9 cellular contexts compared by ENCODE assay signal in the genomic region with DNA sequence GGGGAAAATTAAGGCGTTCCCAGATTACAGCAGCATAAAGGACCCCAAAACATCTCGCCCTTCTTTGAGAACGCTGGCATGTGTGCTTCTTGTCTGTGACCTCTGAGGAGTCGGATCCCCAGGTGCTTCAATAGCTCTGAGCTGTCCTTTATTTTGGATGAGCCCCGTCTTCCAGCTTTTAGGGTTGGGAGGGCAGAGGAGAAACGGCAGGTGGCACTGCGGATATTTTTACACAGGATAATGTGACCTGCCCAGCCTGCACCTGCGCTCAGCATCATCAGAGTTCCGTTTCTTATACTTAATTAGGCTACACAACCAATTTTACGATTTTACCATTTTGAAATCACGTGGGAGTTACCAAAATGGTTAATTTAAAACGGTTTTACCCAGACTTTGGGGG.
"Had no signal": no experiment of that assay in that cellular context is flagged by ENCODE, and none has a peak within 500 bp of the region (broad histone marks: within the 10 kb centered on the region; RNA-seq: fewer than 3 reads in every experiment).

No MANE protein-coding gene starts in this region.

- H3K9me3 ChIP-seq: esophagus muscularis mucosa, lower lobe of right lung, testis had no signal

- DNase-seq: activated naive CD8-positive, alpha-beta T cell treated with anti-CD3 and anti-CD28 coated beads, Interleukin-2, amount 10 ng/mL, durations not matched to agents 7 days and 5 days had no signal

- H3K27me3 Mint-ChIP-seq: activated CD4-positive, alpha-beta memory T cell treated with anti-CD3 and anti-CD28 coated beads for 36 hours had no signal

- H3K36me3 ChIP-seq: esophagus muscularis mucosa, lower lobe of right lung had no signal

- H3K27ac Mint-ChIP-seq: activated CD4-positive, alpha-beta memory T cell treated with anti-CD3 and anti-CD28 coated beads for 36 hours; activated naive CD8-positive, alpha-beta T cell treated with anti-CD3 and anti-CD28 coated beads, Interleukin-2, amount 10 ng/mL, durations not matched to agents 7 days and 5 days; immature natural killer cell; stimulated activated naive CD8-positive, alpha-beta T cell treated with anti-CD3 and anti-CD28 coated beads, Interleukin-15, amount 100 ng/mL, for 72 hours had no signal

- H3K4me1 ChIP-seq: lower lobe of right lung had no signal

- H3K27me3 ChIP-seq: esophagus muscularis mucosa, testis had no signal

- H3K4me3 ChIP-seq: lower lobe of right lung, testis had no signal

- H3K36me3 Mint-ChIP-seq: activated CD4-positive, alpha-beta memory T cell treated with anti-CD3 and anti-CD28 coated beads for 36 hours; activated naive CD8-positive, alpha-beta T cell treated with anti-CD3 and anti-CD28 coated beads, Interleukin-2, amount 10 ng/mL, durations not matched to agents 7 days and 5 days; immature natural killer cell; naive B cell had no signal

- H3K27ac ChIP-seq: esophagus muscularis mucosa, lower lobe of right lung, testis, VCaP had no signal

- H3K9me3 Mint-ChIP-seq: activated CD4-positive, alpha-beta memory T cell treated with anti-CD3 and anti-CD28 coated beads for 36 hours; activated naive CD8-positive, alpha-beta T cell treated with anti-CD3 and anti-CD28 coated beads, Interleukin-2, amount 10 ng/mL, durations not matched to agents 7 days and 5 days; immature natural killer cell; naive B cell; stimulated activated naive CD8-positive, alpha-beta T cell treated with anti-CD3 and anti-CD28 coated beads, Interleukin-15, amount 100 ng/mL, for 72 hours had no signal

- H3K4me3 Mint-ChIP-seq: activated CD4-positive, alpha-beta memory T cell treated with anti-CD3 and anti-CD28 coated beads for 36 hours; activated naive CD8-positive, alpha-beta T cell treated with anti-CD3 and anti-CD28 coated beads, Interleukin-2, amount 10 ng/mL, durations not matched to agents 7 days and 5 days; immature natural killer cell; stimulated activated naive CD8-positive, alpha-beta T cell treated with anti-CD3 and anti-CD28 coated beads, Interleukin-15, amount 100 ng/mL, for 72 hours had no signal
